In the genomic region with DNA sequence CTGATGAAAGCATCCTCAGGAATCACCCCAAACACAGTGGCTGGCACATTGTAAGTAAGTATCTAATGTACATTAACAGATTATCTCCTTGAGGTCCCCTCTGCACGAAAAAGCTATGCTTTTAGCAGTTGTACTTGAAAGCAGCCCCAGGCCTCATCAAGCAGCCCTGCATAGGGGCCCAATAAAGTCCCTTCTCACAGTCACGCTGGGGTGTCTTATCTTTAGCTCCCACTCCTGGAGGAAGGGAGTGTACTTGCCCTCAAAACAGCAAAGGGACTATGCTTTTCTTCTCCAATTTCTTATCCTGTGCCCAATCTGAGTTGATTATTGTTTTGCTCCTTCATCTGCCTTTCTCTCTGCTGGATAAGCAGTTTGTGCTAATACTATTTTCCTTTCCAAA, we compare ENCODE assay signal across 22 cellular contexts.
"Had no signal": no experiment of that assay in that cellular context is flagged by ENCODE, and none has a peak within 500 bp of the region (broad histone marks: within the 10 kb centered on the region; RNA-seq: fewer than 3 reads in every experiment).

No MANE protein-coding gene starts in this region.

- H3K4me3 ChIP-seq: left ventricle myocardium inferior, lung, mucosa of descending colon, ovary, prostate gland, skin epidermis, spleen, suprapubic skin, thoracic aorta, tibial artery, upper lobe of right lung had no signal

- H3K9me3 ChIP-seq: left ventricle myocardium inferior, mucosa of descending colon, ovary, prostate gland, spleen, suprapubic skin, thoracic aorta, tibial artery, upper lobe of right lung had no signal

- H3K4me1 ChIP-seq: left ventricle myocardium inferior, prostate gland, spleen, suprapubic skin, tibial artery, upper lobe of right lung had no signal

- H3K27me3 ChIP-seq: ovary, spleen, suprapubic skin, tibial artery, upper lobe of right lung had no signal

- H3K27ac ChIP-seq: left ventricle myocardium inferior, ovary, prostate gland, skin epidermis, spleen, suprapubic skin, thoracic aorta, tibial artery, upper lobe of right lung had no signal

- H3K36me3 ChIP-seq: left ventricle myocardium inferior, ovary, prostate gland, spleen, suprapubic skin, thoracic aorta, tibial artery, upper lobe of right lung had no signal

- DNase-seq: hypothalamus; immature natural killer cell; kidney; left ventricle myocardium inferior; midbrain; mucosa of descending colon; naive thymus-derived CD4-positive, alpha-beta T cell; ovary; posterior cingulate gyrus; retina; right cardiac atrium; spleen; stimulated activated CD4-positive, alpha-beta T cell treated with anti-CD3 and anti-CD28 coated beads, Interleukin-4, amount 100 ng/mL, for 24 hours; stimulated activated naive CD4-positive, alpha-beta T cell; tibial artery; trophoblast cell; upper lobe of right lung had no signal
